15 cellular contexts compared by ENCODE assay signal in the genomic region with DNA sequence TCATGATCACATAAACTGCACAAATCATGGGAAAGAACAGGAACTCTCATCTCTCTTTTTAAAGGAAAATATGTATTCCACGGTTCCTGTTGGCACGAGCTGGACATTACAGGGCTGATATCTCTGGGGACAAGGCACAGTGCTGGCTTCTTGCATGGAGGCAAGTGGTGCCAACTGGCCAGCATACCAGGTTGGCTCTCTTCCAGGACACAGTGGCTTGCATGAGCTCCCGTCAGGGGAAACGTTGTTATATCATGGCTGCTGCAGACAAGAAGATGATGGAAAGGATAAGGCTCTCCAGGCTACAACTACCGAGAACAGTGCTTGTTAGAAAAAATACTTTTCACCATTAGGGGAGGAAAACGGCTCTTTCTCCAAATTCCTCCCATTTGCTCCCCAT.
A peak's percentile ranks its signal among the peaks of the same experiment; 100 is the strongest.
DNase-seq lines count a peak whose midpoint lies in the region; ATAC-seq lines count a peak whose summit lies in the region.
"Had no signal": no experiment of that assay in that cellular context is flagged by ENCODE, and none has a peak within 500 bp of the region (broad histone marks: within the 10 kb centered on the region; RNA-seq: fewer than 3 reads in every experiment).

No MANE protein-coding gene starts in this region.

- peaks cover 34% of the 10 kb centered on the region for H3K27me3 Mint-ChIP-seq in activated naive CD8-positive, alpha-beta T cell treated with anti-CD3 and anti-CD28 coated beads for 36 hours
- peaks cover 18% of the 10 kb centered on the region for H3K27me3 Mint-ChIP-seq in activated naive CD8-positive, alpha-beta T cell treated with anti-CD3 and anti-CD28 coated beads, Interleukin-2, amount 50 U/mL, for 24 hours
- H3K27me3 Mint-ChIP-seq: progenitor cell of endocrine pancreas had no signal

- no peak overlapping the region for H3K27ac Mint-ChIP-seq in activated naive CD8-positive, alpha-beta T cell treated with anti-CD3 and anti-CD28 coated beads for 36 hours
- H3K27ac Mint-ChIP-seq in activated naive CD8-positive, alpha-beta T cell treated with anti-CD3 and anti-CD28 coated beads, Interleukin-2, amount 50 U/mL, for 24 hours = no peak overlapping the region
- H3K27ac Mint-ChIP-seq: activated T-helper 17 cell treated with anti-CD3 and anti-CD28 coated beads, Interleukin-2, amount 50 U/mL, for 72 hours; progenitor cell of endocrine pancreas had no signal

- no peaks in the 10 kb centered on the region for H3K36me3 Mint-ChIP-seq in activated naive CD8-positive, alpha-beta T cell treated with anti-CD3 and anti-CD28 coated beads for 36 hours
- no peaks in the 10 kb centered on the region for H3K36me3 Mint-ChIP-seq in activated naive CD8-positive, alpha-beta T cell treated with anti-CD3 and anti-CD28 coated beads, Interleukin-2, amount 50 U/mL, for 24 hours (ENCODE audit: low read depth)

- no peak for ATAC-seq in activated naive CD8-positive, alpha-beta T cell treated with anti-CD3 and anti-CD28 coated beads, Interleukin-2, amount 50 U/mL, for 24 hours
- ATAC-seq in GM19023 (IDR thresholded peaks at IDR 0.05; ENCODE audit: unreplicated experiment) = no peak
- ATAC-seq: activated T-helper 17 cell treated with anti-CD3 and anti-CD28 coated beads, Interleukin-2, amount 50 U/mL, for 72 hours; lower lobe of right lung had no signal

- H3K9me3 Mint-ChIP-seq in activated naive CD8-positive, alpha-beta T cell treated with anti-CD3 and anti-CD28 coated beads for 36 hours = no peaks in the 10 kb centered on the region
- H3K9me3 Mint-ChIP-seq in activated naive CD8-positive, alpha-beta T cell treated with anti-CD3 and anti-CD28 coated beads, Interleukin-2, amount 50 U/mL, for 24 hours = peaks cover 4% of the 10 kb centered on the region
- H3K9me3 Mint-ChIP-seq: activated T-helper 17 cell treated with anti-CD3 and anti-CD28 coated beads, Interleukin-2, amount 50 U/mL, for 72 hours had no signal

- peaks cover 2% of the 10 kb centered on the region for H3K4me1 Mint-ChIP-seq in activated naive CD8-positive, alpha-beta T cell treated with anti-CD3 and anti-CD28 coated beads for 36 hours
- H3K4me1 Mint-ChIP-seq in activated naive CD8-positive, alpha-beta T cell treated with anti-CD3 and anti-CD28 coated beads, Interleukin-2, amount 50 U/mL, for 24 hours = peaks cover 7% of the 10 kb centered on the region

- no peak for DNase-seq in activated naive CD8-positive, alpha-beta T cell treated with anti-CD3 and anti-CD28 coated beads for 36 hours
- no peak for DNase-seq in activated naive CD8-positive, alpha-beta T cell treated with anti-CD3 and anti-CD28 coated beads, Interleukin-2, amount 50 U/mL, for 24 hours
- DNase-seq in dermis microvascular lymphatic vessel endothelial cell (ENCODE audit: low read depth in 2 of 2) = peak; percentile 35 to 48
- peak; percentile 79 for DNase-seq in myocyte (ENCODE audit: low read depth)
- DNase-seq in RPMI8226 = no peak
- DNase-seq in DMS53 treated with DMSO at 0.1 percent for 48 hours (lab: John Stamatoyannopoulos, UW; ENCODE audit: unreplicated experiment) = no peak
- no peak for DNase-seq in NCI-H146 treated with DMSO at 0.1 percent for 48 hours (lab: John Stamatoyannopoulos, UW; ENCODE audit: unreplicated experiment)
- DNase-seq: activated CD4-positive, alpha-beta T cell treated with anti-CD3 and anti-CD28 coated beads for 4 hours; glutamatergic neuron; lower lobe of right lung; MG63; NCI-H526 had no signal

- H3K4me3 Mint-ChIP-seq in activated naive CD8-positive, alpha-beta T cell treated with anti-CD3 and anti-CD28 coated beads for 36 hours = peak overlapping the region; percentile 32
- no peak overlapping the region for H3K4me3 Mint-ChIP-seq in activated naive CD8-positive, alpha-beta T cell treated with anti-CD3 and anti-CD28 coated beads, Interleukin-2, amount 50 U/mL, for 24 hours
- H3K4me3 Mint-ChIP-seq: activated T-helper 17 cell treated with anti-CD3 and anti-CD28 coated beads, Interleukin-2, amount 50 U/mL, for 72 hours had no signal

Comparison
In these comparisons a context has a peak if more than half of its experiments do, and no peak if none do; other contexts are left out.
1. DNase-seq: peak in dermis microvascular lymphatic vessel endothelial cell (2 of 2) and myocyte (single experiment); none in activated naive CD8-positive, alpha-beta T cell treated with anti-CD3 and anti-CD28 coated beads for 36 hours (single experiment), activated naive CD8-positive, alpha-beta T cell treated with anti-CD3 and anti-CD28 coated beads, Interleukin-2, amount 50 U/mL, for 24 hours (single experiment), RPMI8226 (single experiment), DMS53 treated with DMSO at 0.1 percent for 48 hours (single experiment) and NCI-H146 treated with DMSO at 0.1 percent for 48 hours (single experiment).